ENCODE assay signal across 8 cellular contexts in the genomic region with DNA sequence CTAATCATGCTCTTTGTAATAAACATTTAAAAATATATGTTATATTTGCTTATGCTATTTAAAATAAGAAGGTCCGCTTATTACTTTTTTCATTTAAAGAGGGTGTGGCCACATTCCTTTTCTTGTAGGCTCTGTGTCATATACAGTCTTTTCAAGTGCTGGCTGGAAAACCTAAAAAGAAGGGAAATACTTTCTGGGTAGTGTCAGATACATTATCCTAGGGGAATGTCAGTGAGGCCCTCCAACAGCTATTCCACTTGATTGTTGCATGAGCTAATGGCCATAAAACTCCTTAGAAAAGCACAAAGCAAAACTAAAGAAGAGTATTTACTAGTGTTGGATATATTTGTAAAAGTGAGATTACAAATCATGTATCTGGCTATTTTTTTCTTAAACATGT. TPM values are rescaled to one million over a fixed set of nuclear protein-coding genes. Genes with fewer than 3 reads are reported as not detected.
DNase-seq lines count a peak whose midpoint lies in the region; ATAC-seq, FAIRE-seq and TF ChIP-seq lines count a peak whose summit lies in the region.

No MANE protein-coding gene starts in this region.

- H3K9me3 ChIP-seq in DND-41 (ENCODE audit: insufficient read depth, low read length, severe bottlenecking) (no peaks in the 10 kb centered on the region), esophagus (ENCODE audit: control insufficient read depth in 2 of 2, insufficient read depth in 1 of 2, low read depth in 1 of 2, low read length in 1 of 2) (no peaks in the 10 kb centered on the region)

- POLR2A ChIA-PET in RWPE1 (lab: Yijun Ruan, JAX; ENCODE audit: low non-redundant PET): no interaction called here

- peaks cover 67% of the 10 kb centered on the region for H3K79me2 ChIP-seq in DND-41 (ENCODE audit: insufficient read depth, low read length)

- TF ChIP-seq CTCF in DND-41 (IDR thresholded peaks at IDR 0.05; ENCODE audit: borderline replicate concordance, extremely low read depth, low read length, poor library complexity, severe bottlenecking): no peak
- no peak for TF ChIP-seq CTCF in RWPE1 (conservative IDR thresholded peaks at IDR 0.05; ENCODE audit: low read depth)
- no peak for TF ChIP-seq CTCF in osteocyte (IDR thresholded peaks at IDR 0.05)

- no peak overlapping the region for H2AFZ ChIP-seq in DND-41 (ENCODE audit: low read depth, low read length)

- ATAC-seq in DND-41 (ENCODE audit: insufficient read depth, low read depth) (no peak), HG03135 (IDR thresholded peaks at IDR 0.05; ENCODE audit: unreplicated experiment) (no peak)

- H3K36me3 ChIP-seq in DND-41 (ENCODE audit: insufficient read depth, low read length): peaks cover 13% of the 10 kb centered on the region; the same call in 1 of the 2 replicates
- H3K36me3 ChIP-seq in esophagus (ENCODE audit: control insufficient read depth in 2 of 2, insufficient read depth in 2 of 2, low read length in 1 of 2): no peaks in the 10 kb centered on the region

- H3K4me3 ChIP-seq in DND-41 (ENCODE audit: low read depth in 1 of 2, low read length in 2 of 2) (peak overlapping the region; percentile 77 to 80), esophagus (ENCODE audit: low read depth in 1 of 2, low read length in 2 of 2) (peak overlapping the region; percentile 45 to 95)

- H3K4me1 ChIP-seq in DND-41 (ENCODE audit: insufficient read depth, low read length) (peaks cover 81% of the 10 kb centered on the region), esophagus (ENCODE audit: control insufficient read depth in 2 of 2, insufficient read depth in 2 of 2, low read length in 1 of 2) (peaks cover 0 to 2% of the 10 kb centered on the region in 2 donors)

- H3K9me3 Mint-ChIP-seq in osteocyte (ENCODE audit: unreplicated experiment): no peaks in the 10 kb centered on the region

- no peaks in the 10 kb centered on the region for H3K27me3 Mint-ChIP-seq in osteocyte (ENCODE audit: unreplicated experiment)

- H3K36me3 Mint-ChIP-seq in osteocyte (ENCODE audit: unreplicated experiment): peaks cover 11% of the 10 kb centered on the region

- H3K27ac ChIP-seq in DND-41 (ENCODE audit: low read length) (peak overlapping the region; percentile 81), RWPE1 (no peak overlapping the region), esophagus (ENCODE audit: low read depth in 2 of 2, low read length in 1 of 2) (peak overlapping the region; percentile 82 to 92)

- peak overlapping the region; percentile 78 for H3K4me2 ChIP-seq in DND-41 (ENCODE audit: insufficient read depth, low read length)

- H4K20me1 ChIP-seq in DND-41 (ENCODE audit: insufficient read depth, low read length): no peaks in the 10 kb centered on the region

- CTCF ChIA-PET in RWPE1 (lab: Yijun Ruan, JAX): interaction anchor here (0.6 to 2.8 kb wide), 4 partner anchors 34 to 1635 kb away, joined by 3 to 11 read pairs (median 4); no protein-coding TSS in a partner anchor

- H3K27ac Mint-ChIP-seq in osteocyte (ENCODE audit: unreplicated experiment): peak overlapping the region; percentile 95

- 13 to 43% methylated on average over 1 of the region's 1 CpG for WGBS in esophagus, 2 donors

- H3K27me3 ChIP-seq in DND-41 (ENCODE audit: insufficient read depth, low read length, poor library complexity) (no peaks in the 10 kb centered on the region), esophagus (ENCODE audit: control insufficient read depth in 1 of 2, insufficient read depth in 2 of 2, low read length in 2 of 2) (no peaks in the 10 kb centered on the region)

- H3K9ac ChIP-seq in DND-41 (ENCODE audit: low read depth, low read length): peak overlapping the region; percentile 69

- DNase-seq in DND-41 (no peak), RWPE1 (ENCODE audit: low spot score) (peak; percentile 62), osteocyte (ENCODE audit: extremely low spot score, unreplicated experiment) (no peak), GM19239 (ENCODE audit: insufficient read length, low spot score) (no peak), globus pallidus (ENCODE audit: low spot score) (no peak), germinal center (ENCODE audit: low spot score) (no peak)

- H3K4me1 Mint-ChIP-seq in osteocyte (ENCODE audit: unreplicated experiment): peaks cover 77% of the 10 kb centered on the region

- FAIRE-seq in GM19239 (lab: Jason Lieb, UNC): no peak

- H3K4me3 Mint-ChIP-seq in osteocyte (ENCODE audit: unreplicated experiment): peak overlapping the region; percentile 88

RNA-seq across cellular contexts. Expression of gene ANXA1, which starts 0.8 kb away (rescaled TPM):
- over 10,000 TPM in 1 of 2 donors, 1,000 to 10,000 TPM in 1; 8,051 to 11,813 TPM for polyA plus RNA-seq in esophagus
- total RNA-seq in osteocyte: 193 and 237 TPM in 2 replicates
